Comparison of ENCODE assay signal across 19 cellular contexts in the genomic region with DNA sequence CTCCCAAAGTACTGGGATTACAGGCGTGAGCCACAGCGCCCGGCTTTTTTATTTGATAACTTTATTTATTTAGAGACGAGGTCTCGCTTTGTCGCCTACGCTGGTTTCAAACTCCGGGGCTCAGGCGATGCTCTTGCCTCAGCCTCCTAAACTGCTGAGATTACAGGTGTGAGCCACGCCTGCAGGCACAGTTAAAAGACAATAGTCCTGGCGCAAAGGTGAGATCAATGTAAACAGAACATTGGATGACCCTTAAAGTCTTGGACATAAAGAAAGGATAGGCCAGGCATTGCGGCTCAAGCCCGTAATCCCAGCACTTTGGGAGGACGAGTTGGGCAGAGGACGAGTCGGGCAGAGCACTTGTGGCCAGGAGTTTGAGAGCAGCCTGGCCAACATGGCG. TPM values are rescaled to one million over a fixed set of nuclear protein-coding genes. Genes with fewer than 3 reads are reported as not detected.
DNase-seq lines count a peak whose midpoint lies in the region; FAIRE-seq and TF ChIP-seq lines count a peak whose summit lies in the region.
"Had no signal": no experiment of that assay in that cellular context is flagged by ENCODE, and none has a peak within 500 bp of the region (broad histone marks: within the 10 kb centered on the region; RNA-seq: fewer than 3 reads in every experiment).

No MANE protein-coding gene starts in this region.

- no peaks in the 10 kb centered on the region for H3K9me3 Mint-ChIP-seq in brain
- no peaks in the 10 kb centered on the region for H3K9me3 Mint-ChIP-seq in neural crest cell
- H3K9me3 Mint-ChIP-seq: CD4-positive, alpha-beta T cell; CD8-positive, alpha-beta memory T cell; HFFc6 had no signal

- peak overlapping the region in 3 of 5 experiments; percentile 40 to 58 (median 48) for H3K4me3 Mint-ChIP-seq in brain
- H3K4me3 Mint-ChIP-seq in neural crest cell: peak overlapping the region; percentile 49
- H3K4me3 Mint-ChIP-seq: B cell; CD4-positive, alpha-beta T cell; HFFc6 had no signal

- H3K36me3 Mint-ChIP-seq in brain (peaks cover 6% of the 10 kb centered on the region), neural crest cell (ENCODE audit: low read depth) (no peaks in the 10 kb centered on the region)

- H3K4me1 Mint-ChIP-seq in brain (peaks cover 19% of the 10 kb centered on the region), neural crest cell (peaks cover 24% of the 10 kb centered on the region)

- DNase-seq in NCI-H748 (lab: John Stamatoyannopoulos, UW; ENCODE audit: unreplicated experiment) (peak; percentile 18), NCI-H748 treated with DMSO at 0.1 percent for 48 hours (lab: John Stamatoyannopoulos, UW) (no peak), neural crest cell (ENCODE audit: low read depth, low spot score) (no peak), frontal cortex (ENCODE audit: low spot score in 2 of 2) (no peak), mucosa of gallbladder (ENCODE audit: low spot score) (no peak)
- DNase-seq: Calu3; CD4-positive, alpha-beta T cell; CD8-positive, alpha-beta memory T cell; COR-L47; DMS53; DMS79 treated with DMSO at 0.1 percent for 48 hours; GOT3; HFFc6 had no signal

- TF ChIP-seq CTCF in brain (conservative IDR thresholded peaks at IDR 0.05): no peak
- no peak for TF ChIP-seq CTCF in neural crest cell (conservative IDR thresholded peaks at IDR 0.05)

- H3K27ac Mint-ChIP-seq in brain: no peak overlapping the region
- no peak overlapping the region for H3K27ac Mint-ChIP-seq in neural crest cell (ENCODE audit: unreplicated experiment)
- H3K27ac Mint-ChIP-seq: B cell; CD4-positive, alpha-beta T cell; HFFc6 had no signal

- no peak for FAIRE-seq in frontal cortex (lab: Jason Lieb, UNC)
- FAIRE-seq: A204.1, G401.6, GM12892, H54 had no signal

- H3K27me3 Mint-ChIP-seq in brain: peaks cover 6% of the 10 kb centered on the region
- H3K27me3 Mint-ChIP-seq in neural crest cell (ENCODE audit: low read depth): no peaks in the 10 kb centered on the region
- H3K27me3 Mint-ChIP-seq: B cell; CD4-positive, alpha-beta T cell had no signal

RNA-seq across cellular contexts. Expression of gene TXLNG, which starts 2.8 kb away (rescaled TPM):
- 7.8 TPM for polyA plus RNA-seq in brain (ENCODE audit: insufficient read depth, low read depth, low replicate concordance)
- total RNA-seq in neural crest cell: 25.3 and 25.6 TPM in 2 replicates
- 11.8 TPM for total RNA-seq in frontal cortex
- 11.6 TPM for total RNA-seq in mucosa of gallbladder
